ENCODE assay signal across 1 cellular context in genomic region chr15:66233487-66234415, GRCh38.
A peak's percentile ranks its signal among the peaks of the same experiment; 100 is the strongest.
TF ChIP-seq lines count a peak whose summit lies in the region.

No MANE protein-coding gene starts in this region.

TF ChIP-seq in IMR-90, 13 proteins besides CTCF, POLR2A, EP300 and RAD21:
- TF ChIP-seq USF2 (IDR thresholded peaks at IDR 0.05; ENCODE audit: low read depth, low read length) (peak; percentile 50; the same call in 1 of the 2 replicates), ELK1 (IDR thresholded peaks at IDR 0.05; ENCODE audit: borderline replicate concordance, low read depth, low read length) (no peak), BHLHE40 (IDR thresholded peaks at IDR 0.05; ENCODE audit: low read depth, low read length) (no peak)
